20 cellular contexts compared by ENCODE assay signal in genomic region chr3:152304160-152304559, GRCh38. TPM values are rescaled to one million over a fixed set of nuclear protein-coding genes. Genes with fewer than 3 reads are reported as not detected.
A peak's percentile ranks its signal among the peaks of the same experiment; 100 is the strongest.
DNase-seq lines count a peak whose midpoint lies in the region; ATAC-seq, FAIRE-seq and TF ChIP-seq lines count a peak whose summit lies in the region.
"Had no signal": no experiment of that assay in that cellular context is flagged by ENCODE, and none has a peak within 500 bp of the region (broad histone marks: within the 10 kb centered on the region; RNA-seq: fewer than 3 reads in every experiment).

No MANE protein-coding gene starts in this region.

- TF ChIP-seq POLR2A in K562 (conservative IDR thresholded peaks at IDR 0.05), result no peak; the same call in 1 of the 2 replicates

- peak overlapping the region in 2 of 3 donors; percentile 15 to 86 for H3K27ac Mint-ChIP-seq in CD4-positive, CD25-positive, alpha-beta regulatory T cell
- H3K27ac Mint-ChIP-seq in stimulated activated memory B cell treated with anti-CD40 and anti-IgM and Interleukin-4, amounts not matched to agents 10 μg/mL and 1 μg/mL and 100 μg/mL, for 72 hours, result no peak overlapping the region
- H3K27ac Mint-ChIP-seq: activated CD4-positive, alpha-beta T cell treated with anti-CD3 and anti-CD28 coated beads for 36 hours; dendritic cell treated with granulocyte-macrophage colony-stimulating factor and Interleukin-4, amounts not matched to agents 40 ng/mL and 50 ng/mL, for 4 days; T-helper 2 cell treated with Interferon-gamma antibody and Interleukin-4, amounts not matched to agents 5 μg/mL and 100 μg/mL, for 36 hours had no signal

- CTCF ChIA-PET in K562 (lab: Yijun Ruan, JAX; ENCODE audit: low intra/inter-chr PET ratio), result no interaction called here
- CTCF ChIA-PET in PC-9 (lab: Charles Lee), result no interaction called here

- FAIRE-seq in K562 (lab: Jason Lieb, UNC), result no peak
- FAIRE-seq: H1 had no signal

- H3K36me3 ChIP-seq in CD4-positive, CD25-positive, alpha-beta regulatory T cell (ENCODE audit: control insufficient read depth, insufficient read depth, low read length), result peaks cover 48% of the 10 kb centered on the region
- H3K36me3 ChIP-seq in GM23248 (ENCODE audit: low read depth) (peaks cover 13% of the 10 kb centered on the region), K562 (ENCODE audit: control insufficient read depth, insufficient read depth, low read length) (peaks cover 97% of the 10 kb centered on the region), osteoblast (ENCODE audit: insufficient read depth, low read length) (peaks cover 41% of the 10 kb centered on the region), PC-9 (ENCODE audit: low read depth) (peaks cover 32% of the 10 kb centered on the region; the same call in 1 of the 2 replicates)

- no peak for DNase-seq in CD4-positive, CD25-positive, alpha-beta regulatory T cell
- DNase-seq in GM23248 (no peak), K562 (ENCODE audit: extremely low read depth in 1 of 4, low spot score in 3 of 4) (no peak), osteoblast (ENCODE audit: insufficient read length, low spot score, missing footprints) (no peak), hepatic stellate cell (ENCODE audit: low spot score) (no peak), PC-9 (no peak)
- DNase-seq: activated CD4-positive, alpha-beta T cell treated with anti-CD3 and anti-CD28 coated beads for 36 hours; activated T-cell treated with anti-CD3 and anti-CD28 coated beads, Interleukin-2, amount 50 U/mL, for 48 hours; hippocampal formation; NCI-H2081; NCI-H748 treated with DMSO at 0.1 percent for 48 hours; right cardiac atrium; RPMI8226; stimulated activated CD4-positive, alpha-beta T cell treated with anti-CD3 and anti-CD28 coated beads, Interleukin-4, amount 100 ng/mL, for 1 hour had no signal

- TF ChIP-seq RAD21 in K562 (CRISPR knock-in tag; conservative IDR thresholded peaks at IDR 0.05 in 1 of 2, IDR thresholded peaks at IDR 0.05 in 1 of 2), result no peak

- H3K4me1 ChIP-seq in CD4-positive, CD25-positive, alpha-beta regulatory T cell (ENCODE audit: control insufficient read depth, insufficient read depth, low read length, poor library complexity, severe bottlenecking), result peaks cover 94% of the 10 kb centered on the region
- H3K4me1 ChIP-seq in GM23248 (ENCODE audit: insufficient read depth) (peaks cover 88% of the 10 kb centered on the region), K562 (replicated peaks in 1 of 2; ENCODE audit: control insufficient read depth in 2 of 2, insufficient read depth in 2 of 2, low read length in 2 of 2) (peaks cover 0 to 19% of the 10 kb centered on the region in 2 experiments; a peak in 3 of 5 replicates), osteoblast (ENCODE audit: insufficient read depth, low read length) (peaks cover 73% of the 10 kb centered on the region), PC-9 (replicated peaks; ENCODE audit: insufficient read depth) (peaks cover 45% of the 10 kb centered on the region)

- H2AFZ ChIP-seq in GM23248 (no peak overlapping the region), K562 (ENCODE audit: low read depth, low read length) (no peak overlapping the region), osteoblast (ENCODE audit: low read length) (no peak overlapping the region), PC-9 (no peak overlapping the region)

- H3K27me3 ChIP-seq in CD4-positive, CD25-positive, alpha-beta regulatory T cell (ENCODE audit: control insufficient read depth, insufficient read depth, low read length), result no peaks in the 10 kb centered on the region
- H3K27me3 ChIP-seq in GM23248 (replicated peaks; ENCODE audit: insufficient read depth), result no peaks in the 10 kb centered on the region
- no peaks in the 10 kb centered on the region for H3K27me3 ChIP-seq in K562 (ENCODE audit: control insufficient read depth in 2 of 2, insufficient read depth in 2 of 2, low read length in 2 of 2)
- H3K27me3 ChIP-seq in osteoblast (ENCODE audit: insufficient read depth, low read length), result no peaks in the 10 kb centered on the region
- no peaks in the 10 kb centered on the region for H3K27me3 ChIP-seq in PC-9 (ENCODE audit: insufficient read depth, low read depth)

- TF ChIP-seq CTCF in K562 (IDR thresholded peaks at IDR 0.05 in 2 of 3, conservative IDR thresholded peaks at IDR 0.05 in 1 of 3; ENCODE audit: insufficient read depth in 2 of 3, low read depth in 1 of 3, low read length in 3 of 3) (no peak), osteoblast (IDR thresholded peaks at IDR 0.05; ENCODE audit: extremely low read depth, low read depth, low read length) (no peak), PC-9 (conservative IDR thresholded peaks at IDR 0.05) (no peak)

- H3K9me3 ChIP-seq in CD4-positive, CD25-positive, alpha-beta regulatory T cell (ENCODE audit: control insufficient read depth in 2 of 2, low read length in 2 of 2), result no peaks in the 10 kb centered on the region
- H3K9me3 ChIP-seq in GM23248 (ENCODE audit: low read depth) (no peaks in the 10 kb centered on the region), K562 (replicated peaks; ENCODE audit: control insufficient read depth, insufficient read depth, low read depth, low read length) (no peaks in the 10 kb centered on the region), osteoblast (ENCODE audit: low read depth, low read length) (no peaks in the 10 kb centered on the region), PC-9 (ENCODE audit: insufficient read depth, low read depth) (no peaks in the 10 kb centered on the region; the same call in 1 of the 2 replicates)

- peak overlapping the region; percentile 83 for H3K27ac ChIP-seq in CD4-positive, CD25-positive, alpha-beta regulatory T cell (ENCODE audit: insufficient read depth, low read length, poor library complexity, severe bottlenecking)
- H3K27ac ChIP-seq in GM23248 (peak overlapping the region; percentile 94), K562 (ENCODE audit: extremely low read depth, low read depth, low read length) (no peak overlapping the region), osteoblast (ENCODE audit: low read depth, low read length) (peak overlapping the region; percentile 9), PC-9 (no peak overlapping the region; the same call in 1 of the 2 replicates)
- H3K27ac ChIP-seq: C4-2B had no signal

- no peaks in the 10 kb centered on the region for H4K20me1 ChIP-seq in GM23248 (ENCODE audit: insufficient read depth)
- H4K20me1 ChIP-seq in K562 (replicated peaks; ENCODE audit: control insufficient read depth, insufficient read depth, low read length), result peaks cover 9% of the 10 kb centered on the region
- H4K20me1 ChIP-seq in osteoblast (ENCODE audit: insufficient read depth, low read length), result peaks cover 16% of the 10 kb centered on the region
- no peaks in the 10 kb centered on the region for H4K20me1 ChIP-seq in PC-9 (ENCODE audit: insufficient read depth)

- peak overlapping the region; percentile 87 for H3K4me2 ChIP-seq in GM23248 (ENCODE audit: unreplicated experiment)
- no peak overlapping the region for H3K4me2 ChIP-seq in K562 (ENCODE audit: insufficient read depth, low read length)
- H3K4me2 ChIP-seq in osteoblast (ENCODE audit: insufficient read depth, low read length), result no peak overlapping the region
- no peak overlapping the region for H3K4me2 ChIP-seq in PC-9

- ATAC-seq in CD4-positive, CD25-positive, alpha-beta regulatory T cell (ENCODE audit: low read depth in 2 of 2), result no peak
- no peak for ATAC-seq in K562
- ATAC-seq in stimulated activated memory B cell treated with anti-CD40 and anti-IgM and Interleukin-4, amounts not matched to agents 10 μg/mL and 1 μg/mL and 100 μg/mL, for 72 hours, result no peak
- ATAC-seq: activated CD4-positive, alpha-beta T cell treated with anti-CD3 and anti-CD28 coated beads for 36 hours; left lobe of liver; right cardiac atrium had no signal

- no peaks in the 10 kb centered on the region for H3K9me1 ChIP-seq in K562 (ENCODE audit: control insufficient read depth, insufficient read depth, low read length)

- peaks cover 48 to 94% (median 78%) of the 10 kb centered on the region in 4 donors for H3K4me1 Mint-ChIP-seq in CD4-positive, CD25-positive, alpha-beta regulatory T cell
- H3K4me1 Mint-ChIP-seq in stimulated activated memory B cell treated with anti-CD40 and anti-IgM and Interleukin-4, amounts not matched to agents 10 μg/mL and 1 μg/mL and 100 μg/mL, for 72 hours, result peaks cover 64% of the 10 kb centered on the region

- H3K9me2 ChIP-seq in GM23248 (ENCODE audit: insufficient read depth) (no peaks in the 10 kb centered on the region), PC-9 (ENCODE audit: insufficient read depth) (no peaks in the 10 kb centered on the region)

- intact Hi-C loops in K562 (cut with micrococcal nuclease), result no loop called here
- intact Hi-C loops in PC-9 (cut with micrococcal nuclease; ENCODE audit: unreplicated experiment), result loop anchor here (2.0 kb wide), 1 partner anchor 31 kb away; no protein-coding TSS in a partner anchor

- no peaks in the 10 kb centered on the region for H3K27me3 Mint-ChIP-seq in CD4-positive, CD25-positive, alpha-beta regulatory T cell
- no peaks in the 10 kb centered on the region for H3K27me3 Mint-ChIP-seq in stimulated activated memory B cell treated with anti-CD40 and anti-IgM and Interleukin-4, amounts not matched to agents 10 μg/mL and 1 μg/mL and 100 μg/mL, for 72 hours
- H3K27me3 Mint-ChIP-seq: activated CD4-positive, alpha-beta T cell treated with anti-CD3 and anti-CD28 coated beads for 36 hours; dendritic cell treated with granulocyte-macrophage colony-stimulating factor and Interleukin-4, amounts not matched to agents 40 ng/mL and 50 ng/mL, for 4 days had no signal

- no peak for TF ChIP-seq EP300 in K562 (IDR thresholded peaks at IDR 0.05; ENCODE audit: low read length)

- H3K9ac ChIP-seq in GM23248, result no peak overlapping the region
- H3K9ac ChIP-seq in K562 (ENCODE audit: insufficient read depth in 1 of 2, low read depth in 2 of 2, low read length in 2 of 2), result no peak overlapping the region

- H3K4me3 Mint-ChIP-seq in CD4-positive, CD25-positive, alpha-beta regulatory T cell, result peak overlapping the region in 2 of 4 donors; percentile 22 to 42
- H3K4me3 Mint-ChIP-seq in stimulated activated memory B cell treated with anti-CD40 and anti-IgM and Interleukin-4, amounts not matched to agents 10 μg/mL and 1 μg/mL and 100 μg/mL, for 72 hours, result no peak overlapping the region
- H3K4me3 Mint-ChIP-seq: activated CD4-positive, alpha-beta T cell treated with anti-CD3 and anti-CD28 coated beads for 36 hours; dendritic cell treated with granulocyte-macrophage colony-stimulating factor and Interleukin-4, amounts not matched to agents 40 ng/mL and 50 ng/mL, for 4 days; T-helper 2 cell treated with Interferon-gamma antibody and Interleukin-4, amounts not matched to agents 5 μg/mL and 100 μg/mL, for 36 hours had no signal

- BruUV-seq in K562 (replicated peaks; lab: Mats Ljungman, UMichigan) (no TSS peak), PC-9 (replicated peaks; lab: Mats Ljungman, UMichigan) (no TSS peak)

- H3F3A ChIP-seq in GM23248 (ENCODE audit: insufficient read depth) (peaks cover 80% of the 10 kb centered on the region), PC-9 (ENCODE audit: insufficient read depth, low read depth) (peaks cover 21% of the 10 kb centered on the region)

- peak overlapping the region; percentile 62 for H3K4me3 ChIP-seq in CD4-positive, CD25-positive, alpha-beta regulatory T cell (ENCODE audit: low read depth, low read length)
- H3K4me3 ChIP-seq in GM23248 (no peak overlapping the region), K562 (no peak overlapping the region), osteoblast (ENCODE audit: insufficient read depth, low read length) (no peak overlapping the region), PC-9 (no peak overlapping the region)

- H3K79me2 ChIP-seq in GM23248 (ENCODE audit: insufficient read depth) (peaks cover 96% of the 10 kb centered on the region), K562 (ENCODE audit: control insufficient read depth, insufficient read depth, low read length) (peaks cover 100% of the 10 kb centered on the region), osteoblast (ENCODE audit: insufficient read depth, low read length) (peaks cover 94% of the 10 kb centered on the region), PC-9 (ENCODE audit: low read depth) (peaks cover 85% of the 10 kb centered on the region)

- peaks cover 30% of the 10 kb centered on the region for H3K36me3 Mint-ChIP-seq in CD4-positive, CD25-positive, alpha-beta regulatory T cell
- peaks cover 31% of the 10 kb centered on the region for H3K36me3 Mint-ChIP-seq in stimulated activated memory B cell treated with anti-CD40 and anti-IgM and Interleukin-4, amounts not matched to agents 10 μg/mL and 1 μg/mL and 100 μg/mL, for 72 hours

- POLR2A ChIA-PET in K562 (lab: Yijun Ruan, JAX) (interaction anchor here (2.6 to 3.2 kb wide), 2 partner anchors 8 to 14 kb away, joined by 9 to 11 read pairs; no protein-coding TSS in a partner anchor), PC-9 (lab: Charles Lee; ENCODE audit: unreplicated experiment) (no interaction called here)

- in situ Hi-C loops in GM23248 (cut with MboI) (no loop called here), K562 (cut with MboI) (no loop called here)

- H3K9me3 Mint-ChIP-seq in CD4-positive, CD25-positive, alpha-beta regulatory T cell, result no peaks in the 10 kb centered on the region
- H3K9me3 Mint-ChIP-seq in stimulated activated memory B cell treated with anti-CD40 and anti-IgM and Interleukin-4, amounts not matched to agents 10 μg/mL and 1 μg/mL and 100 μg/mL, for 72 hours, result no peaks in the 10 kb centered on the region
- H3K9me3 Mint-ChIP-seq: dendritic cell treated with granulocyte-macrophage colony-stimulating factor and Interleukin-4, amounts not matched to agents 40 ng/mL and 50 ng/mL, for 4 days; T-helper 2 cell treated with Interferon-gamma antibody and Interleukin-4, amounts not matched to agents 5 μg/mL and 100 μg/mL, for 36 hours had no signal

RNA-seq across cellular contexts. Expression of gene MBNL1, which starts 35.4 kb away (rescaled TPM):
- total RNA-seq in CD4-positive, CD25-positive, alpha-beta regulatory T cell, result 726 TPM
- polyA plus RNA-seq in CD4-positive, CD25-positive, alpha-beta regulatory T cell, result 100 to 1,000 TPM; 221 to 262 (median 237) TPM
- total RNA-seq in GM23248 (2014; rRNA removed; shearing (Covaris generic)), result 251 and 262 TPM in 2 replicates
- polyA plus RNA-seq in GM23248 (2016; fragmentation: Nextera tagmentation; extraction: Ambion mirVana) (81.7 and 89.5 TPM in 2 replicates), K562 (2011; rRNA removed) (116 and 133 TPM in 2 replicates), K562 (2014; fragmentation: Illumina TruSeq; extraction: Trizol) (202 and 221 TPM in 2 replicates), K562 (2014; fragmentation: Nextera tagmentation; extraction: Ambion mirVana) (10 to 100 TPM; 70.3 to 87.3 TPM), K562 (2014; rRNA removed) (104 and 107 TPM in 2 replicates)
- 337 and 524 TPM in 2 replicates for total RNA-seq in K562 (2011; cell fraction: chromatin; rRNA removed; ENCODE audit: low replicate concordance)
- total RNA-seq in K562 (2011; cell fraction: nucleolus; rRNA removed), result 154 and 188 TPM in 2 replicates
- 277 and 417 TPM in 2 replicates for total RNA-seq in K562 (2011; cell fraction: nucleoplasm; rRNA removed)
- total RNA-seq in K562 (2014; rRNA removed) (240 and 243 TPM in 2 replicates), K562 (2014; rRNA removed; fragmentation: Illumina TruSeq; extraction: Trizol) (220 and 241 TPM in 2 replicates), K562 (2015; rRNA removed; fragmentation: Illumina TruSeq; extraction: Trizol) (220 and 243 TPM in 2 replicates), K562 (2021) (217 and 231 TPM in 2 replicates), osteoblast (483 and 545 TPM in 2 replicates), PC-9 (2021) (122 and 176 TPM in 2 replicates)
- polyA plus RNA-seq in K562 (2011; cell fraction: cytosol; rRNA removed), result 101 and 150 TPM in 2 replicates
- polyA plus RNA-seq in K562 (2011; cell fraction: nucleus; rRNA removed), result 108 and 135 TPM in 2 replicates
- 74.4 and 91.9 TPM in 2 replicates for polyA plus RNA-seq in K562 (2012)
- polyA minus RNA-seq in K562 (2011; rRNA and poly(A)+ RNA removed), result 431 and 448 TPM in 2 replicates
- polyA minus RNA-seq in K562 (2011; cell fraction: cytosol; rRNA and poly(A)+ RNA removed), result 216 and 268 TPM in 2 replicates
- 326 and 485 TPM in 2 replicates for polyA minus RNA-seq in K562 (2011; cell fraction: nucleus; rRNA and poly(A)+ RNA removed)

Comparison
In these comparisons a context has a peak if more than half of its experiments do, and no peak if none do; other contexts are left out.
1. H3K27ac ChIP-seq: peak in CD4-positive, CD25-positive, alpha-beta regulatory T cell (single experiment), GM23248 (single experiment) and osteoblast (single experiment); none in K562 (single experiment) and PC-9 (single experiment).